Comparison of ENCODE assay signal across 9 cellular contexts in genomic region chr11:116786966-116787365, GRCh38. TPM values are rescaled to one million over a fixed set of nuclear protein-coding genes. Genes with fewer than 3 reads are reported as not detected.
DNase-seq lines count a peak whose midpoint lies in the region; ATAC-seq and TF ChIP-seq lines count a peak whose summit lies in the region.
"Had no signal": no experiment of that assay in that cellular context is flagged by ENCODE, and none has a peak within 500 bp of the region (broad histone marks: within the 10 kb centered on the region; RNA-seq: fewer than 3 reads in every experiment).

No MANE protein-coding gene starts in this region.

- ATAC-seq in GM18907 (IDR thresholded peaks at IDR 0.05; ENCODE audit: unreplicated experiment) (no peak), GM21576 (IDR thresholded peaks at IDR 0.05; ENCODE audit: unreplicated experiment) (no peak)

- CTCF ChIA-PET in CD4-positive, alpha-beta memory T cell (lab: Charles Lee; ENCODE audit: partially characterized antibody): interaction anchor here (0.6 to 12.8 kb wide), 10 partner anchors 10 to 908 kb away, joined by 3 to 212 read pairs (median 4); partner anchors contain the start of genes APOA1 and SIK3

- H3K27me3 Mint-ChIP-seq in CD4-positive, alpha-beta memory T cell: peaks cover 0 to 2% of the 10 kb centered on the region in 2 donors
- H3K27me3 Mint-ChIP-seq in endothelial cell (ENCODE audit: unreplicated experiment): peaks cover 8% of the 10 kb centered on the region

- H3K36me3 Mint-ChIP-seq in CD4-positive, alpha-beta memory T cell: peaks cover 43 to 58% of the 10 kb centered on the region in 2 donors
- peaks cover 23% of the 10 kb centered on the region for H3K36me3 Mint-ChIP-seq in endothelial cell (ENCODE audit: low read depth, unreplicated experiment)

- peaks cover 45% of the 10 kb centered on the region for H3K36me3 ChIP-seq in CD4-positive, alpha-beta memory T cell (ENCODE audit: insufficient read depth, low read length)
- H3K36me3 ChIP-seq in NT2/D1 (ENCODE audit: insufficient read depth, insufficient read length, low read length) (peaks cover 51% of the 10 kb centered on the region), neutrophil (peaks cover 38% of the 10 kb centered on the region)

- peak overlapping the region; percentile 86 for H3K9ac ChIP-seq in NT2/D1 (ENCODE audit: insufficient read length, low read depth)

- no peaks in the 10 kb centered on the region for H3K9me3 Mint-ChIP-seq in CD4-positive, alpha-beta memory T cell
- H3K9me3 Mint-ChIP-seq in endothelial cell (ENCODE audit: unreplicated experiment): no peaks in the 10 kb centered on the region

- H3K4me3 ChIP-seq in CD4-positive, alpha-beta memory T cell (ENCODE audit: low read length in 2 of 2): peak overlapping the region; percentile 55 to 62
- peak overlapping the region; percentile 74 for H3K4me3 ChIP-seq in NT2/D1 (ENCODE audit: insufficient read length, low read depth)
- H3K4me3 ChIP-seq in neutrophil (ENCODE audit: low read depth in 1 of 2, low read length in 1 of 2): peak overlapping the region; percentile 84 to 96

- H3K4me1 ChIP-seq in CD4-positive, alpha-beta memory T cell (ENCODE audit: insufficient read depth, low read length): peaks cover 48% of the 10 kb centered on the region
- peaks cover 8% of the 10 kb centered on the region for H3K4me1 ChIP-seq in NT2/D1 (ENCODE audit: insufficient read depth, insufficient read length)
- peaks cover 23% of the 10 kb centered on the region in 2 experiments for H3K4me1 ChIP-seq in neutrophil (ENCODE audit: control insufficient read depth in 1 of 2, insufficient read depth in 1 of 2, low read depth in 1 of 2, low read length in 1 of 2)

- peak overlapping the region; percentile 87 to 98 (median 96) for H3K4me3 Mint-ChIP-seq in CD4-positive, alpha-beta memory T cell
- peak overlapping the region; percentile 98 for H3K4me3 Mint-ChIP-seq in endothelial cell (ENCODE audit: unreplicated experiment)

- POLR2A ChIA-PET in CD4-positive, alpha-beta memory T cell (lab: Charles Lee; ENCODE audit: partially characterized antibody): interaction anchor here (0.7 to 6.8 kb wide), 13 partner anchors 14 to 541 kb away, joined by 3 to 100 read pairs (median 7); partner anchors contain the start of genes BUD13, CEP164, PCSK7 and SIDT2

- H3K27me3 ChIP-seq in CD4-positive, alpha-beta memory T cell (ENCODE audit: insufficient read depth, low read length): no peaks in the 10 kb centered on the region
- peaks cover 25% of the 10 kb centered on the region for H3K27me3 ChIP-seq in NT2/D1 (ENCODE audit: insufficient read depth, insufficient read length)
- H3K27me3 ChIP-seq in neutrophil: no peaks in the 10 kb centered on the region

- H3K27ac Mint-ChIP-seq in CD4-positive, alpha-beta memory T cell: peak overlapping the region; percentile 70 to 98 (median 94)
- H3K27ac Mint-ChIP-seq in endothelial cell (ENCODE audit: unreplicated experiment): peak overlapping the region; percentile 17

- TF ChIP-seq CTCF in endothelial cell (IDR thresholded peaks at IDR 0.05; ENCODE audit: unreplicated experiment) (no peak), neutrophil (IDR thresholded peaks at IDR 0.05) (no peak)

- peak overlapping the region; percentile 84 for H3K27ac ChIP-seq in CD4-positive, alpha-beta memory T cell (ENCODE audit: low read depth, low read length)
- no peak overlapping the region for H3K27ac ChIP-seq in neutrophil

- H3K9me3 ChIP-seq in CD4-positive, alpha-beta memory T cell (ENCODE audit: control insufficient read depth in 1 of 2, low read length in 2 of 2): no peaks in the 10 kb centered on the region
- no peaks in the 10 kb centered on the region for H3K9me3 ChIP-seq in NT2/D1 (ENCODE audit: insufficient read depth, low read length)
- H3K9me3 ChIP-seq in neutrophil: no peaks in the 10 kb centered on the region

- H3K4me1 Mint-ChIP-seq in CD4-positive, alpha-beta memory T cell: peaks cover 32 to 75% (median 52%) of the 10 kb centered on the region in 4 donors
- H3K4me1 Mint-ChIP-seq in endothelial cell (ENCODE audit: unreplicated experiment): peaks cover 11% of the 10 kb centered on the region

- intact Hi-C loops in CD4-positive, alpha-beta memory T cell (cut with micrococcal nuclease): no loop called here

- DNase-seq in CD4-positive, alpha-beta memory T cell: no peak
- DNase-seq in NT2/D1 (ENCODE audit: low read depth, low spot score) (no peak), endothelial cell (ENCODE audit: low spot score) (no peak), GF-D8 (lab: John Stamatoyannopoulos, UW) (no peak), NK-92 (lab: John Stamatoyannopoulos, UW; ENCODE audit: unreplicated experiment) (no peak)

RNA-seq across cellular contexts. Expression of gene ZPR1, which starts 0.9 kb away (rescaled TPM):
- 10 to 100 TPM; 59.5 to 73.4 TPM for total RNA-seq in CD4-positive, alpha-beta memory T cell
- 10 to 100 TPM; 45.8 to 48.1 TPM for polyA plus RNA-seq in CD4-positive, alpha-beta memory T cell
- 33.4 TPM for total RNA-seq in endothelial cell (ENCODE audit: unreplicated experiment)

RNA-seq across cellular contexts. Expression of gene APOA5, which starts 4.7 kb away (rescaled TPM):
- total RNA-seq in CD4-positive, alpha-beta memory T cell: not detected
- polyA plus RNA-seq in CD4-positive, alpha-beta memory T cell: not detected
- total RNA-seq in endothelial cell (ENCODE audit: unreplicated experiment): not detected
- total RNA-seq: T-helper 1 cell treated with Interleukin-12 subunit alpha and Interleukin-12 subunit beta and Interleukin-4 antibody, amounts not matched to agents 30 ng/mL and 1 ng/mL, for 36 hours had no signal

RNA-seq across cellular contexts. Expression of gene BUD13, which starts 14.2 kb away (rescaled TPM):
- total RNA-seq in CD4-positive, alpha-beta memory T cell: 10 to 100 TPM; 19.9 to 23.1 TPM
- 10 to 100 TPM in 1 of 2 donors, 1 to 10 TPM in 1; 2.3 to 20.6 TPM for polyA plus RNA-seq in CD4-positive, alpha-beta memory T cell
- 16.9 TPM for total RNA-seq in endothelial cell (ENCODE audit: unreplicated experiment)

RNA-seq across cellular contexts. Expression of gene APOA4, which starts 36.1 kb away (rescaled TPM):
- not detected for total RNA-seq in CD4-positive, alpha-beta memory T cell
- polyA plus RNA-seq in CD4-positive, alpha-beta memory T cell: not detected
- total RNA-seq in endothelial cell (ENCODE audit: unreplicated experiment): not detected
- total RNA-seq: T-helper 1 cell treated with Interleukin-12 subunit alpha and Interleukin-12 subunit beta and Interleukin-4 antibody, amounts not matched to agents 30 ng/mL and 1 ng/mL, for 36 hours had no signal

RNA-seq across cellular contexts. Expression of gene APOC3, which starts 42.7 kb away (rescaled TPM):
- not detected for total RNA-seq in CD4-positive, alpha-beta memory T cell
- polyA plus RNA-seq in CD4-positive, alpha-beta memory T cell: not detected
- not detected for total RNA-seq in endothelial cell (ENCODE audit: unreplicated experiment)
- total RNA-seq: T-helper 1 cell treated with Interleukin-12 subunit alpha and Interleukin-12 subunit beta and Interleukin-4 antibody, amounts not matched to agents 30 ng/mL and 1 ng/mL, for 36 hours had no signal
